8 cellular contexts compared by ENCODE assay signal in the genomic region with DNA sequence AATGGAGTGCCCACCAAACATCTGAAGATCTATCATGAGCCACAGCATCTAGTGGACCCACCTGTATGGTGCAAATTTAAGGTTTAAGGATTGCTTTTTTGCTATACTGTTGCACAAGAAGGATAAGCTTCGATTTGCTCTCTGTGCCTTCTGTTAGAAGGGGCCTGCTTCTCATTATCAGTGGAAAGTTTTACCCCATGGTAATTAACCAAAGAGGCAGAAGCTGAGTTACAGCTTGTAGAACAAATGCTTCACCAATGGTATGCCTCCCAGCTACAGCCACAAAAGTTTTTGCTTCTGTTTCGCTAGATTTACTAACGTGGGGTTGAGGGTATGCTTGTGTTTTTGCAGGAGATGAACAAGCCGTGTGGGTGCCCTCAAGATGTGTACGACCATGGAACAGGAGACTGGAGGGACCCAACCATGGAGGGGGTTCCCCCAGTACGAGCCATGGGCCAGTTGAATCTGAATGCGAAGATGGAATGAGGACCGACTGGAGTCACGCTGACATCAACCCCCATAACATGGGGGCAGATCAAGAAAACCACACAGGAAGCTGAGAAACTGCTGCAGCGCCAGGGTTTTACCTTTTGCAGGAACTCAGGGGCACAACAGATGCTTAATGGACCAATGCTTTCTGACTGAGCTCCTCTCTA. TPM values are rescaled to one million over a fixed set of nuclear protein-coding genes. Genes with fewer than 3 reads are reported as not detected.
DNase-seq lines count a peak whose midpoint lies in the region; ATAC-seq and TF ChIP-seq lines count a peak whose summit lies in the region.

No MANE protein-coding gene starts in this region.

- TSS peak; percentile 11 for BruUV-seq in PC-9 (replicated peaks; lab: Mats Ljungman, UMichigan)

- no peak overlapping the region for H3K4me3 ChIP-seq in PC-9
- no peak overlapping the region for H3K4me3 ChIP-seq in gastroesophageal sphincter

- TF ChIP-seq EP300 in gastroesophageal sphincter (IDR thresholded peaks at IDR 0.05) = no peak

- 77 to 85% methylated on average over 8 to 10 of the region's 10 CpGs for WGBS in gastroesophageal sphincter (ENCODE audit: low coverage in 1 of 2), 2 donors

- POLR2A ChIA-PET in PC-9 (lab: Charles Lee; ENCODE audit: unreplicated experiment) = no interaction called here

- no peaks in the 10 kb centered on the region for H3K4me1 ChIP-seq in PC-9 (replicated peaks; ENCODE audit: insufficient read depth)
- H3K4me1 ChIP-seq in gastroesophageal sphincter = no peaks in the 10 kb centered on the region

- no peaks in the 10 kb centered on the region for H3K36me3 ChIP-seq in PC-9 (ENCODE audit: low read depth)
- no peaks in the 10 kb centered on the region for H3K36me3 ChIP-seq in gastroesophageal sphincter

- intact Hi-C loops in PC-9 (cut with micrococcal nuclease; ENCODE audit: unreplicated experiment) = no loop called here

- TF ChIP-seq CTCF in PC-9 (conservative IDR thresholded peaks at IDR 0.05) (no peak), gastroesophageal sphincter (IDR thresholded peaks at IDR 0.05) (no peak)

- H3K9me3 Mint-ChIP-seq in memory B cell = peaks cover 7% of the 10 kb centered on the region

- no peak for TF ChIP-seq POLR2A in gastroesophageal sphincter (IDR thresholded peaks at IDR 0.05)

- H3K9me3 ChIP-seq in PC-9 (ENCODE audit: insufficient read depth, low read depth) (peaks cover 33% of the 10 kb centered on the region), gastroesophageal sphincter (peaks cover 0 to 14% (median 0%) of the 10 kb centered on the region in 3 donors)

- H3K27ac Mint-ChIP-seq in memory B cell = no peak overlapping the region

- peak overlapping the region; percentile 35 for H3K4me3 Mint-ChIP-seq in memory B cell

- DNase-seq in PC-9 (no peak), activated T-cell treated with anti-CD3 and anti-CD28 coated beads for 24 hours (ENCODE audit: low read depth) (peak; percentile 44), memory B cell (ENCODE audit: low spot score in 2 of 2) (no peak)
- DNase-seq in stimulated activated CD8-positive, alpha-beta memory T cell treated with anti-CD3 and anti-CD28 coated beads, Interleukin-4, amount 100 ng/mL, for 48 hours = peak; percentile 66

- H3F3A ChIP-seq in PC-9 (ENCODE audit: insufficient read depth, low read depth) = peaks cover 5% of the 10 kb centered on the region; the same call in 1 of the 2 replicates

- H3K27ac ChIP-seq in PC-9 = no peak overlapping the region
- H3K27ac ChIP-seq in gastroesophageal sphincter = no peak overlapping the region

- no peaks in the 10 kb centered on the region for H3K9me2 ChIP-seq in PC-9 (ENCODE audit: insufficient read depth)

- H3K4me1 Mint-ChIP-seq in memory B cell = peaks cover 7% of the 10 kb centered on the region

- CTCF ChIA-PET in PC-9 (lab: Charles Lee) = no interaction called here

- H3K4me2 ChIP-seq in PC-9 = no peak overlapping the region

- H3K79me2 ChIP-seq in PC-9 (ENCODE audit: low read depth) = no peaks in the 10 kb centered on the region

- ATAC-seq in memory B cell (ENCODE audit: low read depth) = peak; percentile 38
- no peak for ATAC-seq in HG03097 (IDR thresholded peaks at IDR 0.05; ENCODE audit: low FRiP score, unreplicated experiment)
- ATAC-seq in GM21423 (IDR thresholded peaks at IDR 0.05; ENCODE audit: unreplicated experiment) = no peak
- ATAC-seq in gastroesophageal sphincter = no peak
- ATAC-seq in GM18520 (IDR thresholded peaks at IDR 0.05; ENCODE audit: unreplicated experiment) = no peak

- H4K20me1 ChIP-seq in PC-9 (ENCODE audit: insufficient read depth) = no peaks in the 10 kb centered on the region

- H2AFZ ChIP-seq in PC-9 = no peak overlapping the region

- H3K36me3 Mint-ChIP-seq in memory B cell = peaks cover 10% of the 10 kb centered on the region

- no peaks in the 10 kb centered on the region for H3K27me3 Mint-ChIP-seq in memory B cell

- H3K27me3 ChIP-seq in PC-9 (ENCODE audit: insufficient read depth, low read depth) = no peaks in the 10 kb centered on the region
- H3K27me3 ChIP-seq in gastroesophageal sphincter = no peaks in the 10 kb centered on the region

RNA-seq across cellular contexts. Expression of a gene that starts 43.5 kb away (rescaled TPM):
- total RNA-seq in PC-9 (2021) (76.5 and 81.4 TPM in 2 replicates), gastroesophageal sphincter (10 to 100 TPM; 32.4 to 44.0 (median 38.7) TPM)

Comparison
In these comparisons a context has a peak if more than half of its experiments do, and no peak if none do; other contexts are left out.
1. DNase-seq: peak in activated T-cell treated with anti-CD3 and anti-CD28 coated beads for 24 hours (single experiment) and stimulated activated CD8-positive, alpha-beta memory T cell treated with anti-CD3 and anti-CD28 coated beads, Interleukin-4, amount 100 ng/mL, for 48 hours (single experiment); none in PC-9 (0 of 2) and memory B cell (0 of 2).